ENCODE assay signal across 13 cellular contexts in genomic region chr14:103189481-103190470, GRCh38.
DNase-seq lines count a peak whose midpoint lies in the region; ATAC-seq lines count a peak whose summit lies in the region.
"Had no signal": no experiment of that assay in that cellular context is flagged by ENCODE, and none has a peak within 500 bp of the region (broad histone marks: within the 10 kb centered on the region; RNA-seq: fewer than 3 reads in every experiment).

No MANE protein-coding gene starts in this region.

- H3K36me3 ChIP-seq in naive thymus-derived CD4-positive, alpha-beta T cell (ENCODE audit: control insufficient read depth in 2 of 3, insufficient read depth in 3 of 3, low read length in 3 of 3), result no peaks in the 10 kb centered on the region
- H3K36me3 ChIP-seq: neutrophil, thoracic aorta had no signal

- no peak overlapping the region for H3K4me3 ChIP-seq in naive thymus-derived CD4-positive, alpha-beta T cell (ENCODE audit: low read length)

- peaks cover 4% of the 10 kb centered on the region for H3K4me1 Mint-ChIP-seq in stimulated activated naive CD8-positive, alpha-beta T cell treated with anti-CD3 and anti-CD28 coated beads, Interleukin-15, Interleukin-2, amounts not matched to agents 100 ng/mL and 50 ng/mL, for 24 hours (ENCODE audit: low read depth)
- peaks cover 34% of the 10 kb centered on the region for H3K4me1 Mint-ChIP-seq in dendritic cell treated with granulocyte-macrophage colony-stimulating factor and Interleukin-4, amounts not matched to agents 40 ng/mL and 50 ng/mL, for 4 days (ENCODE audit: low read depth)
- peaks cover 0 to 19% (median 10%) of the 10 kb centered on the region in 7 donors for H3K4me1 Mint-ChIP-seq in naive thymus-derived CD4-positive, alpha-beta T cell

- peak overlapping the region; percentile 15 for H3K4me3 Mint-ChIP-seq in stimulated activated naive CD8-positive, alpha-beta T cell treated with anti-CD3 and anti-CD28 coated beads, Interleukin-15, Interleukin-2, amounts not matched to agents 100 ng/mL and 50 ng/mL, for 24 hours
- peak overlapping the region; percentile 24 for H3K4me3 Mint-ChIP-seq in dendritic cell treated with granulocyte-macrophage colony-stimulating factor and Interleukin-4, amounts not matched to agents 40 ng/mL and 50 ng/mL, for 4 days
- peak overlapping the region in 9 of 10 donors; percentile 33 to 69 (median 51) for H3K4me3 Mint-ChIP-seq in naive thymus-derived CD4-positive, alpha-beta T cell
- H3K4me3 Mint-ChIP-seq: activated CD4-positive, alpha-beta T cell treated with anti-CD3 and anti-CD28 coated beads for 36 hours had no signal

- no peaks in the 10 kb centered on the region for H3K36me3 Mint-ChIP-seq in stimulated activated naive CD8-positive, alpha-beta T cell treated with anti-CD3 and anti-CD28 coated beads, Interleukin-15, Interleukin-2, amounts not matched to agents 100 ng/mL and 50 ng/mL, for 24 hours (ENCODE audit: low read depth)
- no peaks in the 10 kb centered on the region for H3K36me3 Mint-ChIP-seq in dendritic cell treated with granulocyte-macrophage colony-stimulating factor and Interleukin-4, amounts not matched to agents 40 ng/mL and 50 ng/mL, for 4 days (ENCODE audit: low read depth)
- no peaks in the 10 kb centered on the region for H3K36me3 Mint-ChIP-seq in naive thymus-derived CD4-positive, alpha-beta T cell

- no peak overlapping the region for H3K27ac ChIP-seq in naive thymus-derived CD4-positive, alpha-beta T cell (ENCODE audit: low read depth, low read length)
- H3K27ac ChIP-seq: HL-60, neutrophil, thoracic aorta had no signal

- intact Hi-C loops in dendritic cell treated with granulocyte-macrophage colony-stimulating factor and Interleukin-4, amounts not matched to agents 40 ng/mL and 50 ng/mL, for 4 days (cut with micrococcal nuclease), result loop anchor here (5.0 kb wide), 1 partner anchor 73 kb away; no protein-coding TSS in a partner anchor
- intact Hi-C loops in naive thymus-derived CD4-positive, alpha-beta T cell (cut with micrococcal nuclease), result no loop called here

- H3K27ac Mint-ChIP-seq in stimulated activated naive CD8-positive, alpha-beta T cell treated with anti-CD3 and anti-CD28 coated beads, Interleukin-15, Interleukin-2, amounts not matched to agents 100 ng/mL and 50 ng/mL, for 24 hours, result no peak overlapping the region
- H3K27ac Mint-ChIP-seq in dendritic cell treated with granulocyte-macrophage colony-stimulating factor and Interleukin-4, amounts not matched to agents 40 ng/mL and 50 ng/mL, for 4 days, result peak overlapping the region; percentile 58
- no peak overlapping the region for H3K27ac Mint-ChIP-seq in naive thymus-derived CD4-positive, alpha-beta T cell
- H3K27ac Mint-ChIP-seq: activated CD4-positive, alpha-beta T cell treated with anti-CD3 and anti-CD28 coated beads for 36 hours had no signal

- ATAC-seq in stimulated activated naive CD8-positive, alpha-beta T cell treated with anti-CD3 and anti-CD28 coated beads, Interleukin-15, Interleukin-2, amounts not matched to agents 100 U/mL and 50 U/mL, for 24 hours, result no peak
- ATAC-seq in naive thymus-derived CD4-positive, alpha-beta T cell, result no peak
- no peak for ATAC-seq in GM19455 (IDR thresholded peaks at IDR 0.05; ENCODE audit: unreplicated experiment)
- ATAC-seq in activated CD4-positive, CD25-positive, alpha-beta regulatory T cell treated with anti-CD3 and anti-CD28 coated beads, Interleukin-2, amount 50 U/mL, for 24 hours, result no peak

- peaks cover 45% of the 10 kb centered on the region for H3K27me3 Mint-ChIP-seq in stimulated activated naive CD8-positive, alpha-beta T cell treated with anti-CD3 and anti-CD28 coated beads, Interleukin-15, Interleukin-2, amounts not matched to agents 100 ng/mL and 50 ng/mL, for 24 hours
- peaks cover 59% of the 10 kb centered on the region for H3K27me3 Mint-ChIP-seq in dendritic cell treated with granulocyte-macrophage colony-stimulating factor and Interleukin-4, amounts not matched to agents 40 ng/mL and 50 ng/mL, for 4 days
- peaks cover 44 to 60% (median 48%) of the 10 kb centered on the region in 5 donors for H3K27me3 Mint-ChIP-seq in naive thymus-derived CD4-positive, alpha-beta T cell

- POLR2A ChIA-PET in naive thymus-derived CD4-positive, alpha-beta T cell (lab: Charles Lee), result no interaction called here

- H3K9me3 Mint-ChIP-seq in stimulated activated naive CD8-positive, alpha-beta T cell treated with anti-CD3 and anti-CD28 coated beads, Interleukin-15, Interleukin-2, amounts not matched to agents 100 ng/mL and 50 ng/mL, for 24 hours, result no peaks in the 10 kb centered on the region
- peaks cover 7% of the 10 kb centered on the region for H3K9me3 Mint-ChIP-seq in dendritic cell treated with granulocyte-macrophage colony-stimulating factor and Interleukin-4, amounts not matched to agents 40 ng/mL and 50 ng/mL, for 4 days
- H3K9me3 Mint-ChIP-seq in naive thymus-derived CD4-positive, alpha-beta T cell, result peaks cover 0 to 6% (median 0%) of the 10 kb centered on the region in 11 donors

- H3K4me1 ChIP-seq in naive thymus-derived CD4-positive, alpha-beta T cell (ENCODE audit: control insufficient read depth in 2 of 2, insufficient read depth in 2 of 2, low read length in 2 of 2), result no peaks in the 10 kb centered on the region

- no peaks in the 10 kb centered on the region for H3K27me3 ChIP-seq in naive thymus-derived CD4-positive, alpha-beta T cell (ENCODE audit: control insufficient read depth in 2 of 2, insufficient read depth in 2 of 2, low read length in 2 of 2)

- no peak for DNase-seq in stimulated activated naive CD8-positive, alpha-beta T cell treated with anti-CD3 and anti-CD28 coated beads, Interleukin-15, Interleukin-2, amounts not matched to agents 100 U/mL and 50 U/mL, for 24 hours
- DNase-seq in naive thymus-derived CD4-positive, alpha-beta T cell, result no peak
- DNase-seq in DMS 273 treated with DMSO at 0.1 percent for 48 hours (lab: John Stamatoyannopoulos, UW) (no peak), T-helper 2 cell (no peak)
- DNase-seq: SIG-M5 had no signal

- no peaks in the 10 kb centered on the region for H3K9me3 ChIP-seq in naive thymus-derived CD4-positive, alpha-beta T cell (ENCODE audit: control insufficient read depth in 2 of 3, low read length in 3 of 3)
- H3K9me3 ChIP-seq: neutrophil, thoracic aorta had no signal

- CTCF ChIA-PET in naive thymus-derived CD4-positive, alpha-beta T cell (lab: Charles Lee), result no interaction called here
